Comparison of ENCODE assay signal across 1 cellular context in genomic region chr5:132777209-132778069, GRCh38.
A peak's percentile ranks its signal among the peaks of the same experiment; 100 is the strongest.
TF ChIP-seq lines count a peak whose summit lies in the region.

Gene SEPTIN8 (minus strand): TSS chr5:132777239. CDS start chr5:132777137, 102 bp downstream.

TF ChIP-seq in HepG2, 621 proteins besides CTCF, POLR2A, EP300 and RAD21 (continued from another document and continues in another):
- TF ChIP-seq KDM2A (CRISPR knock-in tag; IDR thresholded peaks at IDR 0.05; ENCODE audit: borderline replicate concordance, low read depth) (peak; percentile 89), PLRG1 (conservative IDR thresholded peaks at IDR 0.05) (no peak), ZNF225 (CRISPR knock-in tag; IDR thresholded peaks at IDR 0.05) (peak; percentile 65; the same call in 1 of the 2 replicates), ZNF616 (CRISPR knock-in tag; IDR thresholded peaks at IDR 0.05; ENCODE audit: low read depth) (peak; percentile 72; the same call in 1 of the 2 replicates), BCL6 (CRISPR knock-in tag; IDR thresholded peaks at IDR 0.05) (0 out of 2 replicates have a peak, but pooled peaks have one; percentile 12), ZNF687 (CRISPR knock-in tag; IDR thresholded peaks at IDR 0.05) (peak; percentile 85), POLR2G (IDR thresholded peaks at IDR 0.05; ENCODE audit: low read depth, low read length) (peak; percentile 51), ZBTB33 (CRISPR knock-in tag; IDR thresholded peaks at IDR 0.05) (peak; percentile 37; the same call in 1 of the 2 replicates), ZNF704 (CRISPR knock-in tag; IDR thresholded peaks at IDR 0.05; ENCODE audit: borderline replicate concordance) (peak; percentile 34; the same call in 1 of the 2 replicates), ZNF276 (CRISPR knock-in tag; IDR thresholded peaks at IDR 0.05; ENCODE audit: low read depth) (no peak), ZNF329 (CRISPR knock-in tag; IDR thresholded peaks at IDR 0.05; ENCODE audit: low read depth) (no peak), REST (IDR thresholded peaks at IDR 0.05; ENCODE audit: borderline replicate concordance in 1 of 2, low read depth in 1 of 2, low read length in 2 of 2) (no peak), E2F1 (CRISPR knock-in tag; IDR thresholded peaks at IDR 0.05) (0 out of 2 replicates have a peak, but pooled peaks have one; percentile 35), THAP11 (CRISPR knock-in tag; IDR thresholded peaks at IDR 0.05) (peak; percentile 96), ZNF709 (CRISPR knock-in tag; IDR thresholded peaks at IDR 0.05) (0 out of 2 replicates have a peak, but pooled peaks have one; percentile 40), LBX2 (CRISPR knock-in tag; IDR thresholded peaks at IDR 0.05; ENCODE audit: borderline replicate concordance) (peak; percentile 60; the same call in 1 of the 2 replicates), SNRNP70 (IDR thresholded peaks at IDR 0.05; ENCODE audit: low read depth, low read length) (no peak), CREB3 (CRISPR knock-in tag; IDR thresholded peaks at IDR 0.05) (no peak), FOXK1 (CRISPR knock-in tag; IDR thresholded peaks at IDR 0.05; ENCODE audit: borderline replicate concordance, low read depth) (0 out of 2 replicates have a peak, but pooled peaks have one; percentile 44), NCOA2 (CRISPR knock-in tag; IDR thresholded peaks at IDR 0.05) (no peak), PCBP2 (optimal IDR thresholded peaks at IDR 0.05; ENCODE audit: low read depth, low read length, poor library complexity, severe bottlenecking) (no peak), ZXDC (CRISPR knock-in tag; IDR thresholded peaks at IDR 0.05) (0 out of 2 replicates have a peak, but pooled peaks have one; percentile 23), MTA3 (CRISPR knock-in tag; IDR thresholded peaks at IDR 0.05) (no peak), ZNF589 (CRISPR knock-in tag; conservative IDR thresholded peaks at IDR 0.05) (0 out of 2 replicates have a peak, but pooled peaks have one; percentile 33), JUN (CRISPR knock-in tag; IDR thresholded peaks at IDR 0.05) (no peak), ZGPAT (CRISPR knock-in tag; IDR thresholded peaks at IDR 0.05) (peak; percentile 40; the same call in 1 of the 2 replicates), BRD4 (CRISPR knock-in tag; IDR thresholded peaks at IDR 0.05) (peak; percentile 14; the same call in 1 of the 2 replicates), THAP9 (CRISPR knock-in tag; IDR thresholded peaks at IDR 0.05; ENCODE audit: borderline replicate concordance) (peak; percentile 61; the same call in 1 of the 2 replicates)
